In the genomic region with DNA sequence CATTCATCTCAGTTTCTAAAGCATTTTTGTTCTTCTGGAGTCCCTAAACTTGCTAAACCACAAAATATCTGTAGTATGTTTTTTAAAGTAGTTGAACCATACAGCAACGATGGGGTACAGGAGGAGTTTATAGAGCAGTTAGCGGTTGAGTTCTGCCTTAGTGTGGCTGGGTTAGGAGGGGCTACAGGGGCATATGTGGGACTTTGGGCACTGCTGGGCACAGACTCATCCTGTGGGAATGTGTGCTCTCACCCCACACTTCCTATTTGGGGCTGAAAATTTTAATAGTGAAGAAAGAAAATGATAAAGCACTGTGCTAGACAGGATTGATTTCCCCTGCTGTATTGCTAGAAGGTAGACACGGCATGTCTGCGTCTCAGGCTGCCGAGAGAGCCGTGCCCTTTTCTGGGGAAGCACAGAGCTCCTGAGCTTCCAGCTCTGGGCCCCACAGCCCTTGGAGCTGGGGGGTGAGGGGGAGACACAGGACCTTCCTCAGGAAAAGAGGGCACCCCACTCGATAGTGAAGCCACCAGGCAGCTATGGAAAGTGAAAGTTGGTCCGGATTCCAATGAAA, we compare ENCODE assay signal across 8 cellular contexts.
A peak's percentile ranks its signal among the peaks of the same experiment; 100 is the strongest.
DNase-seq lines count a peak whose midpoint lies in the region; ATAC-seq and TF ChIP-seq lines count a peak whose summit lies in the region.

No MANE protein-coding gene starts in this region.

- no peak for TF ChIP-seq POLR2A in adrenal gland (IDR thresholded peaks at IDR 0.05)

- H3K36me3 ChIP-seq in adrenal gland (replicated peaks in 1 of 2) (no peaks in the 10 kb centered on the region), tibial artery (peaks cover 0 to 10% (median 0%) of the 10 kb centered on the region in 3 donors)

- H3K9me3 ChIP-seq in adrenal gland (replicated peaks in 1 of 3) (no peaks in the 10 kb centered on the region), tibial artery (no peaks in the 10 kb centered on the region)

- TF ChIP-seq CTCF in adrenal gland (IDR thresholded peaks at IDR 0.05) (no peak), tibial artery (IDR thresholded peaks at IDR 0.05) (no peak)

- peak; percentile 15 for DNase-seq in CD1c-positive myeloid dendritic cell (ENCODE audit: extremely low spot score)
- DNase-seq in HT1080 (ENCODE audit: low read depth), result peak; percentile 94
- DNase-seq in adrenal gland, result peak in 6 of 7 donors; percentile 27 to 61 (median 40)
- peak; percentile 76 for DNase-seq in kidney glomerular epithelial cell (lab: John Stamatoyannopoulos, UW)
- peak; percentile 20 to 67 for DNase-seq in tibial artery
- no peak for DNase-seq in DMS 273 treated with DMSO at 0.1 percent for 48 hours (lab: John Stamatoyannopoulos, UW)

- H3K27ac ChIP-seq in adrenal gland (peak overlapping the region; percentile 96 to 100 (median 98)), tibial artery (peak overlapping the region; percentile 99 to 100)

- H3K4me1 ChIP-seq in adrenal gland (replicated peaks in 1 of 2), result peaks cover 35 to 54% of the 10 kb centered on the region in 2 donors
- H3K4me1 ChIP-seq in tibial artery, result peaks cover 0 to 57% (median 25%) of the 10 kb centered on the region in 4 donors

- ATAC-seq in GM18907 (IDR thresholded peaks at IDR 0.05; ENCODE audit: unreplicated experiment) (no peak), HG03039 (IDR thresholded peaks at IDR 0.05; ENCODE audit: unreplicated experiment) (no peak)

- H3K27me3 ChIP-seq in adrenal gland (no peaks in the 10 kb centered on the region), tibial artery (no peaks in the 10 kb centered on the region)

- H3K4me3 ChIP-seq in adrenal gland, result peak overlapping the region in 2 of 4 donors; percentile 54 to 83
- H3K4me3 ChIP-seq in tibial artery, result peak overlapping the region; percentile 85 to 90

- 1 to 6% (median 3%) methylated on average over 8 of the region's 8 CpGs for WGBS in adrenal gland, 4 donors

- intact Hi-C loops in adrenal gland (cut with DNase I) (no loop called here), tibial artery (cut with DNase I; ENCODE audit: low total_unique reads) (no loop called here)
